ENCODE assay signal across 7 cellular contexts in the genomic region with DNA sequence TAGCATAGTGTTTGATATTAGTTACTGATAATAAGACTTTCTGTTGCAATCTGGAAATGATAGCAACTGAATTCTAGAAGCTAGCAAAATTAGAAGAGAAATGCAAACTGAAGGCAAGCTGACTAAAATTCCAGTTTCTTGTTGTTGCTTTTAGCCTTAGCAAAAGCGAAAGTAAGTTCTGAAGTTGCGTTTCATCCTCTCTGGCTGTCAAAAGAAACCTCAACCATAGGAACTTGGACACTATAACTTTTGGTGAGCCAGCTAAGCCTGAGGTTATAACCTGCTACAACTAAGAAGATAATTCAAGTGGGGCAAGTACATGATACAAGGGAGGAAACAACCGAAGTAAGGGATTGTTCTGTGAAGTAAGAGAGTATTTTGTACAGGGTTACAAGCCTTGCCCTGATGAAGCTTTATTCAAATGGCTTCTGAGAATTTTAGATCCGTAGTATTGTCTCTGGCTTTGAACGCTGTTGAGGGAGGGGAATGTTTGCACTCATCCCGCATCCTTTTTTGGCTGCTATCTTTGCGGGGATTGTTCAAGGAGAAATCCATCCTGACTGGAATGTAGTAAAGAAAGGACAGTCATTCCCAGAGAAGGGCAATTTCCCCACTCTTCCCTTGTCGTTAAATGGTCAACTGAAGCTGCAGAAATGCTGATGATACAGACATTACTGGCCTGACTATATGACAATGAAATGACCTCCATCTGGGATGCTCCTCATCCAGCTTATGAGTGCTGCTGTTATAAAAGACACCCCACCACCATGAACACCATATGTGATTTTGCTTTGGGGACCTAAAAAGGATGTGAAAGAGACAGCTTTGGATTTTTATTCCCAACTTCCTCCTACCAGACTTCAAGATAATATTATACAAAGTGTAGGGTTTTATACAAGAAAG. TPM values are rescaled to one million over a fixed set of nuclear protein-coding genes. Genes with fewer than 3 reads are reported as not detected.
A peak's percentile ranks its signal among the peaks of the same experiment; 100 is the strongest.
DNase-seq lines count a peak whose midpoint lies in the region; ATAC-seq and TF ChIP-seq lines count a peak whose summit lies in the region.

No MANE protein-coding gene starts in this region.

- ATAC-seq in GM19023 (IDR thresholded peaks at IDR 0.05; ENCODE audit: unreplicated experiment) (peak; percentile 92), HG02938 (IDR thresholded peaks at IDR 0.05; ENCODE audit: unreplicated experiment) (peak; percentile 90), T-cell (replicated peaks in 1 of 4) (peak; percentile 76 to 93 (median 81)), left lobe of liver (peak; percentile 55)

- peak overlapping the region; percentile 77 to 83 (median 77) for H3K4me3 Mint-ChIP-seq in T-cell

- no peaks in the 10 kb centered on the region for H3K9me3 Mint-ChIP-seq in T-cell

- H3K27me3 Mint-ChIP-seq in T-cell, result no peaks in the 10 kb centered on the region

- peaks cover 13% of the 10 kb centered on the region for H3K36me3 Mint-ChIP-seq in T-cell

- peak overlapping the region; percentile 95 to 98 for H3K27ac Mint-ChIP-seq in T-cell

- peak in 1 of 34 experiments; percentile 12 for DNase-seq in T-cell
- no peak for DNase-seq in left lobe of liver (ENCODE audit: low spot score)
- DNase-seq in NCI-H1930 (lab: John Stamatoyannopoulos, UW), result no peak
- no peak for DNase-seq in HEK293T (ENCODE audit: extremely low spot score)
- DNase-seq in nucleus accumbens (lab: John Stamatoyannopoulos, UW), result no peak

- POLR2A ChIA-PET in T-cell (lab: Charles Lee), result interaction anchor here (0.5 to 0.6 kb wide), 4 partner anchors 173 to 1496 kb away, joined by 3 read pairs; no protein-coding TSS in a partner anchor
- POLR2A ChIA-PET in HEK293T (lab: Yijun Ruan, JAX), result no interaction called here

- CTCF ChIA-PET in T-cell (lab: Charles Lee), result interaction anchor here (0.5 to 0.6 kb wide), 3 partner anchors 13 to 1374 kb away, joined by 3 to 4 read pairs (median 3); no protein-coding TSS in a partner anchor
- CTCF ChIA-PET in HEK293T (lab: Yijun Ruan, JAX), result no interaction called here

- H3K4me1 Mint-ChIP-seq in T-cell, result peaks cover 27 to 31% (median 29%) of the 10 kb centered on the region in 3 donors

TF ChIP-seq in HEK293T, 16 proteins besides CTCF, POLR2A, EP300 and RAD21:
- TF ChIP-seq SP1 (IDR thresholded peaks at IDR 0.05) (no peak), HDGF (IDR thresholded peaks at IDR 0.05; ENCODE audit: borderline replicate concordance) (no peak), LEF1 (IDR thresholded peaks at IDR 0.05; ENCODE audit: borderline replicate concordance) (no peak), BHLHE40 (IDR thresholded peaks at IDR 0.05; ENCODE audit: borderline replicate concordance) (no peak), FOXK2 (IDR thresholded peaks at IDR 0.05) (no peak), SUZ12 (IDR thresholded peaks at IDR 0.05) (no peak), TARDBP (IDR thresholded peaks at IDR 0.05) (no peak)
- TF ChIP-seq, protein P1, sequence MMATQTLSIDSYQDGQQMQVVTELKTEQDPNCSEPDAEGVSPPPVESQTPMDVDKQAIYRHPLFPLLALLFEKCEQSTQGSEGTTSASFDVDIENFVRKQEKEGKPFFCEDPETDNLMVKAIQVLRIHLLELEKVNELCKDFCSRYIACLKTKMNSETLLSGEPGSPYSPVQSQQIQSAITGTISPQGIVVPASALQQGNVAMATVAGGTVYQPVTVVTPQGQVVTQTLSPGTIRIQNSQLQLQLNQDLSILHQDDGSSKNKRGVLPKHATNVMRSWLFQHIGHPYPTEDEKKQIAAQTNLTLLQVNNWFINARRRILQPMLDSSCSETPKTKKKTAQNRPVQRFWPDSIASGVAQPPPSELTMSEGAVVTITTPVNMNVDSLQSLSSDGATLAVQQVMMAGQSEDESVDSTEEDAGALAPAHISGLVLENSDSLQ (IDR thresholded peaks at IDR 0.05), result no peak

RNA-seq across cellular contexts. Expression of a gene that starts 7.0 kb away (rescaled TPM):
- total RNA-seq in T-cell (10 to 100 TPM; 48.6 to 62.5 (median 52.3) TPM), left lobe of liver (15.6 TPM)
